ENCODE assay signal across 7 cellular contexts in genomic region chr11:34345012-34345804, GRCh38. TPM values are rescaled to one million over a fixed set of nuclear protein-coding genes. Genes with fewer than 3 reads are reported as not detected.
A peak's percentile ranks its signal among the peaks of the same experiment; 100 is the strongest.
DNase-seq lines count a peak whose midpoint lies in the region; ATAC-seq lines count a peak whose summit lies in the region.

No MANE protein-coding gene starts in this region.

- H3K27ac ChIP-seq in stomach smooth muscle (ENCODE audit: low read length): peak overlapping the region; percentile 55

- ATAC-seq in GM21447 (IDR thresholded peaks at IDR 0.05; ENCODE audit: unreplicated experiment) (peak; percentile 55), esophagus mucosa (peak; percentile 33), HG02840 (IDR thresholded peaks at IDR 0.05; ENCODE audit: low FRiP score, unreplicated experiment) (no peak), GM19351 (IDR thresholded peaks at IDR 0.05; ENCODE audit: unreplicated experiment) (no peak)

- peaks cover 72% of the 10 kb centered on the region for H3K4me1 ChIP-seq in stomach smooth muscle (ENCODE audit: control insufficient read depth, insufficient read depth, low read length)

- no peaks in the 10 kb centered on the region for H3K27me3 ChIP-seq in stomach smooth muscle (ENCODE audit: control insufficient read depth in 1 of 2, insufficient read depth in 2 of 2, low read length in 2 of 2)

- no peaks in the 10 kb centered on the region for H3K36me3 ChIP-seq in stomach smooth muscle (ENCODE audit: control insufficient read depth in 2 of 2, insufficient read depth in 2 of 2, low read length in 2 of 2)

- no peaks in the 10 kb centered on the region for H3K9me3 ChIP-seq in stomach smooth muscle (ENCODE audit: control insufficient read depth in 2 of 2, low read length in 2 of 2)

- no peak overlapping the region for H3K4me3 ChIP-seq in stomach smooth muscle (ENCODE audit: low read length in 2 of 2)

- DNase-seq in NCI-H2196 treated with DMSO at 0.1 percent for 48 hours (lab: John Stamatoyannopoulos, UW; ENCODE audit: unreplicated experiment) (peak; percentile 52), NCI-H2227 treated with DMSO at 0.1 percent for 48 hours (lab: John Stamatoyannopoulos, UW) (no peak)

- H3K9ac ChIP-seq in stomach smooth muscle (ENCODE audit: low read length in 2 of 2): no peak overlapping the region

RNA-seq across cellular contexts. Expression of gene ABTB2, which starts 12.6 kb away (rescaled TPM):
- 3.4 TPM for total RNA-seq in esophagus mucosa

Comparison
In these comparisons a context has a peak if more than half of its experiments do, and no peak if none do; other contexts are left out.
1. ATAC-seq: peak in GM21447 (single experiment) and esophagus mucosa (single experiment); none in HG02840 (single experiment) and GM19351 (single experiment).